Comparison of ENCODE assay signal across 1 cellular context in the genomic region with DNA sequence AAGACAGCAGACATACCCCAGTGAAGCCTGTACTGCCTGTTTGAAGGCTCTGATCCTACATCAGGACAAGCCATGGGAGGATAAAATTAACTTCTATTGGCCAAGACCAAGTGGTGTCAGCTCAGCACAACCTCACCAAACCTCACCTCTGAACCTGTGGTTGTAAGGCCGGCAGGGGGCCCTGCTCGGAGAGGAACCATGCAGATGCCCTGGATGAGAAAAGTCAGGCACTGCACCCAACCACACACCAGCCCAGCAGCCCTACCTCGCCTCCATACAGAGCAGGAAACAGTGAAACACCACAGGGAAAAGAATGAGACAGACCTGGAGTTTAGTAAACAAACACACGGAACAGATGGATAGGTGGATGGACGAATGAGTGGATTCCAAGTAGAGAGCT.
TF ChIP-seq lines count a peak whose summit lies in the region.

No MANE protein-coding gene starts in this region.

TF ChIP-seq in HepG2, 621 proteins besides CTCF, POLR2A, EP300 and RAD21:
- TF ChIP-seq KMT2B (CRISPR knock-in tag; IDR thresholded peaks at IDR 0.05): no peak
- TF ChIP-seq ZXDC (CRISPR knock-in tag; IDR thresholded peaks at IDR 0.05): no peak
- TF ChIP-seq SMC3 (IDR thresholded peaks at IDR 0.05; ENCODE audit: low read length): peak; percentile 31; the same call in 1 of the 2 replicates
- peak; percentile 10; the same call in 1 of the 2 replicates for TF ChIP-seq ZNF7 (CRISPR knock-in tag; IDR thresholded peaks at IDR 0.05)
- TF ChIP-seq ZNF563 (CRISPR knock-in tag; IDR thresholded peaks at IDR 0.05): no peak
